Comparison of ENCODE assay signal across 1 cellular context in genomic region chr16:28491970-28492474, GRCh38.
A peak's percentile ranks its signal among the peaks of the same experiment; 100 is the strongest.
TF ChIP-seq lines count a peak whose summit lies in the region.

Gene CLN3, minus strand, starts transcription at chr16:28492074. Its CDS starts 315 bp downstream, at chr16:28491759.

TF ChIP-seq in GM12878, 131 proteins besides CTCF, POLR2A, EP300 and RAD21 (continued from another document and continues in another):
- TF ChIP-seq PKNOX1 (IDR thresholded peaks at IDR 0.05) (no peak), RAD51 (IDR thresholded peaks at IDR 0.05) (peak; percentile 100), MEF2A (IDR thresholded peaks at IDR 0.05; ENCODE audit: insufficient read depth, low read depth, low read length) (no peak), SMC3 (IDR thresholded peaks at IDR 0.05; ENCODE audit: borderline replicate concordance, low read length) (no peak), EGR1 (IDR thresholded peaks at IDR 0.05; ENCODE audit: borderline replicate concordance in 1 of 2, low read depth in 2 of 2, low read length in 2 of 2) (no peak), CHD4 (IDR thresholded peaks at IDR 0.05) (no peak), FOS (IDR thresholded peaks at IDR 0.05; ENCODE audit: borderline replicate concordance, extremely low read depth, insufficient read length) (peak; percentile 90), NR2C1 (IDR thresholded peaks at IDR 0.05) (peak; percentile 83), HDAC2 (IDR thresholded peaks at IDR 0.05) (no peak), HDAC6 (IDR thresholded peaks at IDR 0.05; ENCODE audit: unreplicated experiment) (no peak), BCLAF1 (IDR thresholded peaks at IDR 0.05) (no peak), USF1 (IDR thresholded peaks at IDR 0.05; ENCODE audit: borderline replicate concordance, extremely low read length, insufficient read depth, low read depth, low read length) (peak; percentile 98), STAT3 (IDR thresholded peaks at IDR 0.05; ENCODE audit: low read depth, low read length) (no peak), SKIL (IDR thresholded peaks at IDR 0.05; ENCODE audit: low read depth, poor library complexity, severe bottlenecking) (no peak), POLR2AphosphoS2 (IDR thresholded peaks at IDR 0.05; ENCODE audit: low read depth, low read length) (no peak), CEBPB (IDR thresholded peaks at IDR 0.05; ENCODE audit: borderline replicate concordance in 1 of 2, low read depth in 2 of 2, low read length in 2 of 2) (no peak), ZBTB40 (IDR thresholded peaks at IDR 0.05; ENCODE audit: borderline replicate concordance) (peak; percentile 73; the same call in 1 of the 2 replicates), IKZF2 (IDR thresholded peaks at IDR 0.05) (no peak; a peak in 1 of 4 replicates), NKRF (conservative IDR thresholded peaks at IDR 0.05) (peak; percentile 48; the same call in 1 of the 2 replicates), SUPT20H (IDR thresholded peaks at IDR 0.05; ENCODE audit: borderline replicate concordance, control insufficient read depth, low read depth, low read length) (no peak)
- TF ChIP-seq, protein P1, sequence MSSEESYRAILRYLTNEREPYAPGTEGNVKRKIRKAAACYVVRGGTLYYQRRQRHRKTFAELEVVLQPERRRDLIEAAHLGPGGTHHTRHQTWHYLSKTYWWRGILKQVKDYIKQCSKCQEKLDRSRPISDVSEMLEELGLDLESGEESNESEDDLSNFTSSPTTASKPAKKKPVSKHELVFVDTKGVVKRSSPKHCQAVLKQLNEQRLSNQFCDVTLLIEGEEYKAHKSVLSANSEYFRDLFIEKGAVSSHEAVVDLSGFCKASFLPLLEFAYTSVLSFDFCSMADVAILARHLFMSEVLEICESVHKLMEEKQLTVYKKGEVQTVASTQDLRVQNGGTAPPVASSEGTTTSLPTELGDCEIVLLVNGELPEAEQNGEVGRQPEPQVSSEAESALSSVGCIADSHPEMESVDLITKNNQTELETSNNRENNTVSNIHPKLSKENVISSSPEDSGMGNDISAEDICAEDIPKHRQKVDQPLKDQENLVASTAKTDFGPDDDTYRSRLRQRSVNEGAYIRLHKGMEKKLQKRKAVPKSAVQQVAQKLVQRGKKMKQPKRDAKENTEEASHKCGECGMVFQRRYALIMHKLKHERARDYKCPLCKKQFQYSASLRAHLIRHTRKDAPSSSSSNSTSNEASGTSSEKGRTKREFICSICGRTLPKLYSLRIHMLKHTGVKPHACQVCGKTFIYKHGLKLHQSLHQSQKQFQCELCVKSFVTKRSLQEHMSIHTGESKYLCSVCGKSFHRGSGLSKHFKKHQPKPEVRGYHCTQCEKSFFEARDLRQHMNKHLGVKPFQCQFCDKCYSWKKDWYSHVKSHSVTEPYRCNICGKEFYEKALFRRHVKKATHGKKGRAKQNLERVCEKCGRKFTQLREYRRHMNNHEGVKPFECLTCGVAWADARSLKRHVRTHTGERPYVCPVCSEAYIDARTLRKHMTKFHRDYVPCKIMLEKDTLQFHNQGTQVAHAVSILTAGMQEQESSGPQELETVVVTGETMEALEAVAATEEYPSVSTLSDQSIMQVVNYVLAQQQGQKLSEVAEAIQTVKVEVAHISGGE (CRISPR knock-in tag; IDR thresholded peaks at IDR 0.05) = peak; percentile 67
- TF ChIP-seq, protein P2, sequence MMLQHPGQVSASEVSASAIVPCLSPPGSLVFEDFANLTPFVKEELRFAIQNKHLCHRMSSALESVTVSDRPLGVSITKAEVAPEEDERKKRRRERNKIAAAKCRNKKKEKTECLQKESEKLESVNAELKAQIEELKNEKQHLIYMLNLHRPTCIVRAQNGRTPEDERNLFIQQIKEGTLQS (IDR thresholded peaks at IDR 0.05; ENCODE audit: borderline replicate concordance, extremely low read depth, low read depth, low read length) = peak; percentile 99
- TF ChIP-seq, protein P3, sequence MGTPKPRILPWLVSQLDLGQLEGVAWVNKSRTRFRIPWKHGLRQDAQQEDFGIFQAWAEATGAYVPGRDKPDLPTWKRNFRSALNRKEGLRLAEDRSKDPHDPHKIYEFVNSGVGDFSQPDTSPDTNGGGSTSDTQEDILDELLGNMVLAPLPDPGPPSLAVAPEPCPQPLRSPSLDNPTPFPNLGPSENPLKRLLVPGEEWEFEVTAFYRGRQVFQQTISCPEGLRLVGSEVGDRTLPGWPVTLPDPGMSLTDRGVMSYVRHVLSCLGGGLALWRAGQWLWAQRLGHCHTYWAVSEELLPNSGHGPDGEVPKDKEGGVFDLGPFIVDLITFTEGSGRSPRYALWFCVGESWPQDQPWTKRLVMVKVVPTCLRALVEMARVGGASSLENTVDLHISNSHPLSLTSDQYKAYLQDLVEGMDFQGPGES (IDR thresholded peaks at IDR 0.05) = no peak
- TF ChIP-seq, protein P4, sequence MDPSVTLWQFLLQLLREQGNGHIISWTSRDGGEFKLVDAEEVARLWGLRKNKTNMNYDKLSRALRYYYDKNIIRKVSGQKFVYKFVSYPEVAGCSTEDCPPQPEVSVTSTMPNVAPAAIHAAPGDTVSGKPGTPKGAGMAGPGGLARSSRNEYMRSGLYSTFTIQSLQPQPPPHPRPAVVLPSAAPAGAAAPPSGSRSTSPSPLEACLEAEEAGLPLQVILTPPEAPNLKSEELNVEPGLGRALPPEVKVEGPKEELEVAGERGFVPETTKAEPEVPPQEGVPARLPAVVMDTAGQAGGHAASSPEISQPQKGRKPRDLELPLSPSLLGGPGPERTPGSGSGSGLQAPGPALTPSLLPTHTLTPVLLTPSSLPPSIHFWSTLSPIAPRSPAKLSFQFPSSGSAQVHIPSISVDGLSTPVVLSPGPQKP (IDR thresholded peaks at IDR 0.05; ENCODE audit: low read depth, low read length) = no peak
- TF ChIP-seq, protein P5, sequence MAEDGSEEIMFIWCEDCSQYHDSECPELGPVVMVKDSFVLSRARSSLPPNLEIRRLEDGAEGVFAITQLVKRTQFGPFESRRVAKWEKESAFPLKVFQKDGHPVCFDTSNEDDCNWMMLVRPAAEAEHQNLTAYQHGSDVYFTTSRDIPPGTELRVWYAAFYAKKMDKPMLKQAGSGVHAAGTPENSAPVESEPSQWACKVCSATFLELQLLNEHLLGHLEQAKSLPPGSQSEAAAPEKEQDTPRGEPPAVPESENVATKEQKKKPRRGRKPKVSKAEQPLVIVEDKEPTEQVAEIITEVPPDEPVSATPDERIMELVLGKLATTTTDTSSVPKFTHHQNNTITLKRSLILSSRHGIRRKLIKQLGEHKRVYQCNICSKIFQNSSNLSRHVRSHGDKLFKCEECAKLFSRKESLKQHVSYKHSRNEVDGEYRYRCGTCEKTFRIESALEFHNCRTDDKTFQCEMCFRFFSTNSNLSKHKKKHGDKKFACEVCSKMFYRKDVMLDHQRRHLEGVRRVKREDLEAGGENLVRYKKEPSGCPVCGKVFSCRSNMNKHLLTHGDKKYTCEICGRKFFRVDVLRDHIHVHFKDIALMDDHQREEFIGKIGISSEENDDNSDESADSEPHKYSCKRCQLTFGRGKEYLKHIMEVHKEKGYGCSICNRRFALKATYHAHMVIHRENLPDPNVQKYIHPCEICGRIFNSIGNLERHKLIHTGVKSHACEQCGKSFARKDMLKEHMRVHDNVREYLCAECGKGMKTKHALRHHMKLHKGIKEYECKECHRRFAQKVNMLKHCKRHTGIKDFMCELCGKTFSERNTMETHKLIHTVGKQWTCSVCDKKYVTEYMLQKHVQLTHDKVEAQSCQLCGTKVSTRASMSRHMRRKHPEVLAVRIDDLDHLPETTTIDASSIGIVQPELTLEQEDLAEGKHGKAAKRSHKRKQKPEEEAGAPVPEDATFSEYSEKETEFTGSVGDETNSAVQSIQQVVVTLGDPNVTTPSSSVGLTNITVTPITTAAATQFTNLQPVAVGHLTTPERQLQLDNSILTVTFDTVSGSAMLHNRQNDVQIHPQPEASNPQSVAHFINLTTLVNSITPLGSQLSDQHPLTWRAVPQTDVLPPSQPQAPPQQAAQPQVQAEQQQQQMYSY (CRISPR knock-in tag; IDR thresholded peaks at IDR 0.05) = peak; percentile 82
